In the genomic region with DNA sequence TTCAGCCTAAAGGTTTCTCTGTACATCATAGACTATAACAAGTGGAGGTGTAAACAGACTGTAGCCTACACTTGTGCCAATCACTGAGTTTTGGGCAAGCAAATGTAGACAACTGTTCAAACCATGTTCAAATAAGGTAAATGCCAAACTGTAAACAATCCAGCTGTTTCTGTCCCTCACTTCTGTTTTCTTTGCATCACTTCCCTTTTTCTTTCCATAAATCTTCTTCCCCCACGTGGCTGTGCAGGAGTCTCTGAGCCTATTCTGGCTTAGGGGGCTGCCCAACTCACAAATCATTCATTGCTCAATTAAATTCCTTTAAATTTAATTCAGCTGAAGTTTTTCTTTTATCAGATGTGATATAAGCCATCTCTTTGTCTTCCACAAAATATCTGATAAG, we compare ENCODE assay signal across 20 cellular contexts.
"Had no signal": no experiment of that assay in that cellular context is flagged by ENCODE, and none has a peak within 500 bp of the region (broad histone marks: within the 10 kb centered on the region; RNA-seq: fewer than 3 reads in every experiment).

No MANE protein-coding gene starts in this region.

- H3K27ac Mint-ChIP-seq: activated CD8-positive, alpha-beta T cell treated with anti-CD3 and anti-CD28 coated beads for 36 hours; endodermal cell; WTC11 had no signal

- H3K27ac ChIP-seq: dorsolateral prefrontal cortex, ovary, thyroid gland had no signal

- H3K4me1 Mint-ChIP-seq: endodermal cell, WTC11 had no signal

- FAIRE-seq: astrocyte, bronchial epithelial cell, frontal cortex, TTC549 had no signal

- DNase-seq: activated CD4-positive, alpha-beta T cell treated with anti-CD3 and anti-CD28 coated beads for 4 hours; activated CD8-positive, alpha-beta T cell treated with anti-CD3 and anti-CD28 coated beads for 36 hours; activated effector memory CD4-positive, alpha-beta T cell treated with Interleukin-2 at 50 U/mL for 16 hours; activated naive CD4-positive, alpha-beta T cell treated with anti-CD3 and anti-CD28 coated beads, Interleukin-2, amount 50 U/mL, for 16 hours; activated T-cell treated with anti-CD3 and anti-CD28 coated beads, Interleukin-2, amount 50 U/mL, for 4 hours; dorsolateral prefrontal cortex; endodermal cell; heart right ventricle; left cardiac atrium; midbrain; ovary; stimulated activated CD4-positive, alpha-beta T cell treated with anti-CD3 and anti-CD28 coated beads, Interleukin-12 subunit alpha, Interleukin-12 subunit beta, amount 100 ng/mL, for 4 hours; stimulated activated CD4-positive, alpha-beta T cell treated with anti-CD3 and anti-CD28 coated beads, Interleukin-2, amount 100 ng/mL, for 24 hours; thyroid gland had no signal

- H3K4me3 Mint-ChIP-seq: activated CD8-positive, alpha-beta T cell treated with anti-CD3 and anti-CD28 coated beads for 36 hours; activated T-cell treated with anti-CD3 and anti-CD28 coated beads, Interleukin-2, amount 50 U/mL, for 4 hours; endodermal cell; WTC11 had no signal

- H3K9me3 ChIP-seq: thyroid gland had no signal

- H3K4me3 ChIP-seq: dorsolateral prefrontal cortex, heart right ventricle, lung, ovary, thyroid gland had no signal

- ATAC-seq: activated CD8-positive, alpha-beta T cell treated with anti-CD3 and anti-CD28 coated beads for 36 hours; activated T-cell treated with anti-CD3 and anti-CD28 coated beads, Interleukin-2, amount 50 U/mL, for 4 hours; heart right ventricle; left cardiac atrium; WTC11 had no signal

- H3K4me1 ChIP-seq: thyroid gland had no signal

- H3K27me3 ChIP-seq: dorsolateral prefrontal cortex, heart right ventricle, ovary, thyroid gland had no signal

- H3K36me3 ChIP-seq: heart right ventricle, ovary, thyroid gland had no signal
